ENCODE assay signal across 8 cellular contexts in the genomic region with DNA sequence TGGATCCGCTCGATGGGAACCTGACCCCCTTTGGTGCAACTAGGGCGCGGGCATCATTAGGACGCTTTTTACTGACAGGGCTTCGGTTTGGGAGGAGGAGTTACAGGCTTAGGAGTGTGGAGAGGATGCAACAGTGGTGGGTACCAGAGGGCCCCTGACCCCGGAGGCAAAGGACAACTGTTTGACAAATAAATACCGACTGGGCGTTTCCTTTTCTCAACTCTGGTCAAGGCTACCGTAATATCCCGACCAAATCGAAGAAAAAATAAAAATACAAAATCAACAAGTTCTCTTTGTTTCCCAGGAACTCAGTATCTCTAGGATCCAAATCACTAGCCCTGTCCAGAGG. TPM values are rescaled to one million over a fixed set of nuclear protein-coding genes. Genes with fewer than 3 reads are reported as not detected.
DNase-seq lines count a peak whose midpoint lies in the region; ATAC-seq and TF ChIP-seq lines count a peak whose summit lies in the region.

No MANE protein-coding gene starts in this region.

- TF ChIP-seq POLR2A in adrenal gland (IDR thresholded peaks at IDR 0.05), result no peak

- H3K36me3 Mint-ChIP-seq in activated naive CD4-positive, alpha-beta T cell treated with anti-CD3 and anti-CD28 coated beads, Interleukin-2, amount 50 U/mL, for 24 hours, result no peaks in the 10 kb centered on the region
- H3K36me3 Mint-ChIP-seq in central memory CD8-positive, alpha-beta T cell (ENCODE audit: insufficient read depth), result no peaks in the 10 kb centered on the region

- no peak overlapping the region for H3K27ac ChIP-seq in mesodermal cell (ENCODE audit: low read depth, low read length, severe bottlenecking)
- H3K27ac ChIP-seq in urinary bladder (ENCODE audit: low read depth), result no peak overlapping the region
- peak overlapping the region in 1 of 5 donors; percentile 46 for H3K27ac ChIP-seq in adrenal gland

- peaks cover 3% of the 10 kb centered on the region for H3K4me1 Mint-ChIP-seq in activated naive CD4-positive, alpha-beta T cell treated with anti-CD3 and anti-CD28 coated beads, Interleukin-2, amount 50 U/mL, for 24 hours
- H3K4me1 Mint-ChIP-seq in central memory CD8-positive, alpha-beta T cell, result no peaks in the 10 kb centered on the region

- no peak overlapping the region for H3K27ac Mint-ChIP-seq in activated naive CD4-positive, alpha-beta T cell treated with anti-CD3 and anti-CD28 coated beads, Interleukin-2, amount 50 U/mL, for 24 hours
- H3K27ac Mint-ChIP-seq in central memory CD8-positive, alpha-beta T cell (ENCODE audit: low read depth), result no peak overlapping the region

- H3K4me1 ChIP-seq in mesodermal cell (ENCODE audit: control insufficient read depth, insufficient read depth, low read length, poor library complexity, severe bottlenecking) (peaks cover 21% of the 10 kb centered on the region), urinary bladder (ENCODE audit: insufficient read depth) (peaks cover 2% of the 10 kb centered on the region), adrenal gland (replicated peaks in 1 of 2) (peaks cover 8 to 27% of the 10 kb centered on the region in 2 donors)

- peak overlapping the region; percentile 28 for H3K4me3 Mint-ChIP-seq in activated naive CD4-positive, alpha-beta T cell treated with anti-CD3 and anti-CD28 coated beads, Interleukin-2, amount 50 U/mL, for 24 hours
- H3K4me3 Mint-ChIP-seq in central memory CD8-positive, alpha-beta T cell, result peak overlapping the region; percentile 17

- no peak for DNase-seq in activated naive CD4-positive, alpha-beta T cell (lab: John Stamatoyannopoulos, UW)
- DNase-seq in central memory CD8-positive, alpha-beta T cell (ENCODE audit: low spot score in 2 of 2), result no peak
- DNase-seq in DMS53 (lab: John Stamatoyannopoulos, UW) (no peak), adrenal gland (no peak), NCI-H1694 (lab: John Stamatoyannopoulos, UW) (no peak)

- H3K9me3 Mint-ChIP-seq in activated naive CD4-positive, alpha-beta T cell treated with anti-CD3 and anti-CD28 coated beads, Interleukin-2, amount 50 U/mL, for 24 hours, result no peaks in the 10 kb centered on the region
- H3K9me3 Mint-ChIP-seq in central memory CD8-positive, alpha-beta T cell, result no peaks in the 10 kb centered on the region

- peaks cover 28% of the 10 kb centered on the region for H3K27me3 ChIP-seq in adrenal gland

- no peak for ATAC-seq in central memory CD8-positive, alpha-beta T cell (replicated peaks; ENCODE audit: extremely low read depth, poor library complexity, severe bottlenecking)

- intact Hi-C loops in adrenal gland (cut with DNase I), result no loop called here

- TF ChIP-seq CTCF in adrenal gland (IDR thresholded peaks at IDR 0.05), result no peak

- H3K4me3 ChIP-seq in mesodermal cell (ENCODE audit: extremely low read depth, insufficient read depth, low read length, poor library complexity, severe bottlenecking) (peak overlapping the region; percentile 26), urinary bladder (ENCODE audit: low read depth, low read length) (peak overlapping the region; percentile 35), adrenal gland (peak overlapping the region in 2 of 4 donors; percentile 22 to 53)

- WGBS in mesodermal cell (ENCODE audit: insufficient coverage in 2 of 2), 2 experiments, result 28 to 30% methylated on average over 12 of the region's 12 CpGs
- WGBS in urinary bladder, result 14% methylated on average over 12 of the region's 12 CpGs
- 2 to 7% (median 3%) methylated on average over 7 to 12 of the region's 12 CpGs for WGBS in adrenal gland, 4 donors

- H3K36me3 ChIP-seq in mesodermal cell (ENCODE audit: control insufficient read depth, insufficient read depth, low read length) (no peaks in the 10 kb centered on the region), urinary bladder (ENCODE audit: insufficient read depth) (no peaks in the 10 kb centered on the region), adrenal gland (replicated peaks in 1 of 2) (no peaks in the 10 kb centered on the region)

- H3K9me3 ChIP-seq in mesodermal cell (ENCODE audit: control insufficient read depth, low read length), result no peaks in the 10 kb centered on the region
- H3K9me3 ChIP-seq in adrenal gland (replicated peaks in 1 of 3), result no peaks in the 10 kb centered on the region

- peaks cover 38% of the 10 kb centered on the region for H3K27me3 Mint-ChIP-seq in activated naive CD4-positive, alpha-beta T cell treated with anti-CD3 and anti-CD28 coated beads, Interleukin-2, amount 50 U/mL, for 24 hours
- peaks cover 74% of the 10 kb centered on the region for H3K27me3 Mint-ChIP-seq in central memory CD8-positive, alpha-beta T cell

RNA-seq across cellular contexts. Expression of gene DGKG, which starts 0.3 kb away (rescaled TPM):
- 0.81 TPM for polyA plus RNA-seq in mesodermal cell (2013, experiment 1 of 2)
- 0.91 TPM for polyA plus RNA-seq in mesodermal cell (2013, experiment 2 of 2)
- total RNA-seq in urinary bladder (9.3 TPM), adrenal gland (10 to 100 TPM; 16.0 to 43.7 (median 29.3) TPM)
- polyA plus RNA-seq in urinary bladder (4.2 TPM), adrenal gland (10 to 100 TPM in 1 of 3 donors, 1 to 10 TPM in 2; 2.9 to 40.3 (median 4.3) TPM)
